Comparison of ENCODE assay signal across 1 cellular context in the genomic region with DNA sequence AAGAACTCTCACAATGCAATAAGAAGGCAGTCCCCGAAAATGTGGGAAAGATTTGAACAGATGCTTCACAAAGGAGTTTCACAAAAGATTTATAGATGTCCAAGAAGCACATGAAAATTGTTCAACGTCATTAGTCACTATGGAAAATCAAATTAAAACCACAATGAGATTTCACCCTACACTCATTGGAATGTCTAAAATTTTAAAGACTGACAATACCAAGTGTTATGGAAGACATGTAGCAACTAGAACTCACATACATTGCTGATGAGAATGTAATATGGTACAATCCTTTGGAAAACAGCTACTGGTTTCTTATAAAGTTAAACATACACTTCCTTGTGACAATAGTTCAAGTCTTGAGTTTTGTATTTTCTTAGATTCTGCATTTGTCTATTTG.
TF ChIP-seq lines count a peak whose summit lies in the region.

No MANE protein-coding gene starts in this region.

TF ChIP-seq in IMR-90, 13 proteins besides CTCF, POLR2A, EP300 and RAD21 (continued from another document):
- TF ChIP-seq, protein P1, sequence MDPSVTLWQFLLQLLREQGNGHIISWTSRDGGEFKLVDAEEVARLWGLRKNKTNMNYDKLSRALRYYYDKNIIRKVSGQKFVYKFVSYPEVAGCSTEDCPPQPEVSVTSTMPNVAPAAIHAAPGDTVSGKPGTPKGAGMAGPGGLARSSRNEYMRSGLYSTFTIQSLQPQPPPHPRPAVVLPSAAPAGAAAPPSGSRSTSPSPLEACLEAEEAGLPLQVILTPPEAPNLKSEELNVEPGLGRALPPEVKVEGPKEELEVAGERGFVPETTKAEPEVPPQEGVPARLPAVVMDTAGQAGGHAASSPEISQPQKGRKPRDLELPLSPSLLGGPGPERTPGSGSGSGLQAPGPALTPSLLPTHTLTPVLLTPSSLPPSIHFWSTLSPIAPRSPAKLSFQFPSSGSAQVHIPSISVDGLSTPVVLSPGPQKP (IDR thresholded peaks at IDR 0.05; ENCODE audit: borderline replicate concordance, low read depth, low read length) = no peak
- TF ChIP-seq, protein P2, sequence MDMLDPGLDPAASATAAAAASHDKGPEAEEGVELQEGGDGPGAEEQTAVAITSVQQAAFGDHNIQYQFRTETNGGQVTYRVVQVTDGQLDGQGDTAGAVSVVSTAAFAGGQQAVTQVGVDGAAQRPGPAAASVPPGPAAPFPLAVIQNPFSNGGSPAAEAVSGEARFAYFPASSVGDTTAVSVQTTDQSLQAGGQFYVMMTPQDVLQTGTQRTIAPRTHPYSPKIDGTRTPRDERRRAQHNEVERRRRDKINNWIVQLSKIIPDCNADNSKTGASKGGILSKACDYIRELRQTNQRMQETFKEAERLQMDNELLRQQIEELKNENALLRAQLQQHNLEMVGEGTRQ (IDR thresholded peaks at IDR 0.05; ENCODE audit: low read depth, low read length) = no peak
- TF ChIP-seq NFE2L2 (IDR thresholded peaks at IDR 0.05; ENCODE audit: low read depth, low read length) (no peak), RCOR1 (IDR thresholded peaks at IDR 0.05; ENCODE audit: insufficient replicate concordance, low read length) (no peak), BHLHE40 (IDR thresholded peaks at IDR 0.05; ENCODE audit: low read depth, low read length) (no peak), MAZ (IDR thresholded peaks at IDR 0.05; ENCODE audit: borderline replicate concordance, low read depth, low read length) (no peak), CEBPB (IDR thresholded peaks at IDR 0.05; ENCODE audit: low read depth, low read length) (no peak), MXI1 (IDR thresholded peaks at IDR 0.05; ENCODE audit: borderline replicate concordance, low read depth, low read length) (no peak), RFX5 (IDR thresholded peaks at IDR 0.05; ENCODE audit: low read depth, low read length) (no peak), MAFK (IDR thresholded peaks at IDR 0.05; ENCODE audit: low read depth, low read length) (no peak), CHD1 (IDR thresholded peaks at IDR 0.05; ENCODE audit: low read depth, low read length) (no peak), FOS (IDR thresholded peaks at IDR 0.05; ENCODE audit: low read depth, low read length) (no peak)
